In genomic region chr2:173462908-173463840, GRCh38 we compare ENCODE assay signal across 22 cellular contexts.
A peak's percentile ranks its signal among the peaks of the same experiment; 100 is the strongest.
DNase-seq lines count a peak whose midpoint lies in the region; ATAC-seq and TF ChIP-seq lines count a peak whose summit lies in the region.
"Had no signal": no experiment of that assay in that cellular context is flagged by ENCODE, and none has a peak within 500 bp of the region (broad histone marks: within the 10 kb centered on the region; RNA-seq: fewer than 3 reads in every experiment).

No MANE protein-coding gene starts in this region.

- no peaks in the 10 kb centered on the region for H3K36me3 ChIP-seq in SJCRH30
- H3K36me3 ChIP-seq in mesendoderm (ENCODE audit: control insufficient read depth, insufficient read depth, low read length) = no peaks in the 10 kb centered on the region
- H3K36me3 ChIP-seq: brain microvascular endothelial cell had no signal

- no peak overlapping the region for H2AK5ac ChIP-seq in mesendoderm (ENCODE audit: low read length)

- no peak overlapping the region for H3K18ac ChIP-seq in mesendoderm (ENCODE audit: low read length)

- no CpG with 5 or more reads among the region's 13 CpGs for WGBS in mesendoderm (ENCODE audit: extremely low coverage, insufficient coverage, low lambda C conversion rate)

- no peak overlapping the region for H2BK5ac ChIP-seq in mesendoderm (ENCODE audit: low read length)

- 0 out of 2 replicates have a peak, but pooled peaks cover 7% of the 10 kb centered on the region for H3K4me1 ChIP-seq in SJCRH30
- no peaks in the 10 kb centered on the region for H3K4me1 ChIP-seq in mesendoderm (ENCODE audit: control insufficient read depth, low read depth, low read length)

- H2BK120ac ChIP-seq in mesendoderm (ENCODE audit: low read depth, low read length) = no peak overlapping the region

- DNase-seq in DMS 273 (lab: John Stamatoyannopoulos, UW; ENCODE audit: unreplicated experiment) (peak; percentile 6), DMS 273 treated with DMSO at 0.1 percent for 48 hours (lab: John Stamatoyannopoulos, UW) (no peak), HPDE6-E6E7 (ENCODE audit: extremely low spot score) (peak; percentile 34), SJCRH30 (peak; percentile 73 to 75), mesendoderm (peak; percentile 10), mesenteric fat pad (ENCODE audit: low spot score) (no peak), GM20000 (ENCODE audit: low spot score) (no peak)
- DNase-seq: activated CD4-positive, alpha-beta T cell treated with anti-CD3 and anti-CD28 coated beads for 1 hour; brain microvascular endothelial cell; HFFc6; natural killer cell; NCI-H2029 treated with DMSO at 0.1 percent for 48 hours; NCI-H446 treated with DMSO at 0.1 percent for 48 hours; posterior cingulate gyrus; stimulated activated CD4-positive, alpha-beta T cell treated with anti-CD3 and anti-CD28 coated beads, Interleukin-4, amount 100 ng/mL, for 24 hours; T-helper 9 cell had no signal

- H3K27me3 ChIP-seq in SJCRH30 = no peaks in the 10 kb centered on the region
- H3K27me3 ChIP-seq in mesendoderm (ENCODE audit: insufficient read depth, low read length, poor library complexity) = no peaks in the 10 kb centered on the region
- H3K27me3 ChIP-seq: brain microvascular endothelial cell had no signal

- H2BK15ac ChIP-seq in mesendoderm (replicated peaks; ENCODE audit: low read depth) = no peak overlapping the region

- H4K8ac ChIP-seq in mesendoderm (ENCODE audit: low read depth, low read length) = no peak overlapping the region

- no peaks in the 10 kb centered on the region for H3K79me2 ChIP-seq in mesendoderm (ENCODE audit: control insufficient read depth, insufficient read depth, low read length)

- no peak for ATAC-seq in HG03457 (IDR thresholded peaks at IDR 0.05; ENCODE audit: unreplicated experiment)
- ATAC-seq: natural killer cell had no signal

- H3K4ac ChIP-seq in mesendoderm (ENCODE audit: low read depth, low read length) = no peak overlapping the region

- no peak overlapping the region for H3K4me2 ChIP-seq in mesendoderm (ENCODE audit: low read length)
- H3K4me2 ChIP-seq: KMS-11, smooth muscle cell had no signal

- H3K9me3 ChIP-seq in SJCRH30 (replicated peaks) = no peaks in the 10 kb centered on the region; the same call in 1 of the 2 replicates

- no peak for TF ChIP-seq CTCF in GM20000 (IDR thresholded peaks at IDR 0.05; ENCODE audit: extremely low read depth, missing control alignments)

- no peak overlapping the region for H4K5ac ChIP-seq in mesendoderm (ENCODE audit: low read length)

- no peak overlapping the region for H3K23ac ChIP-seq in mesendoderm (ENCODE audit: low read length)

- H3K79me1 ChIP-seq in mesendoderm (ENCODE audit: low read length) = no peaks in the 10 kb centered on the region

- no peak overlapping the region for H3K56ac ChIP-seq in mesendoderm (ENCODE audit: low read length)

- H3K27ac ChIP-seq in SJCRH30 (no peak overlapping the region; the same call in 1 of the 2 replicates), mesendoderm (ENCODE audit: low read depth, low read length) (no peak overlapping the region)
- H3K27ac ChIP-seq: 22Rv1, brain microvascular endothelial cell, coronary artery, HL-60, KMS-11 had no signal

- H3K4me3 ChIP-seq in SJCRH30 (peak overlapping the region; percentile 13), mesendoderm (ENCODE audit: low read length) (no peak overlapping the region)
- H3K4me3 ChIP-seq: coronary artery, smooth muscle cell had no signal

- H3K9ac ChIP-seq in mesendoderm (ENCODE audit: low read length) = no peak overlapping the region
- H3K9ac ChIP-seq: KMS-11 had no signal

Comparison
In these comparisons a context has a peak if more than half of its experiments do, and no peak if none do; other contexts are left out.
1. DNase-seq: peak in DMS 273 (single experiment), HPDE6-E6E7 (single experiment), SJCRH30 (2 of 2) and mesendoderm (single experiment); none in DMS 273 treated with DMSO at 0.1 percent for 48 hours (single experiment), mesenteric fat pad (single experiment) and GM20000 (single experiment).